Comparison of ENCODE assay signal across 8 cellular contexts in the genomic region with DNA sequence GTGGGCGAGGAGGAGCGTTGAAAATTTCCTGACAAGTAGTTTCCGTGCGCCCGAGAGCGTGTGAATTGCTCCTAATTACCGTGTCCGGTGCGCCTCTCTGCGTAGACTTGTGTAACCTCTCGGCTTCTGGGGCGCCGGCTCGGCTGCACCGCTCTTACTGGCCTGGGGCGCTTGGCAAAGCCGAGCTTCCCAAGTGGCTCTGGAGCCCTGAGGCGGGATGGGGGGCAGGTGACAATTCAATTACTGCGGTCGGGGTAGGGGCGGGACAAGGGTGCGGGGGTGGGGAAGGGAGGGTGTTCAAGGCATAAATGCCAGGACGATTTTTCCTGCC. TPM values are rescaled to one million over a fixed set of nuclear protein-coding genes. Genes with fewer than 3 reads are reported as not detected.
A peak's percentile ranks its signal among the peaks of the same experiment; 100 is the strongest.
DNase-seq lines count a peak whose midpoint lies in the region; TF ChIP-seq lines count a peak whose summit lies in the region.

No MANE protein-coding gene starts in this region.

- peaks cover 83% of the 10 kb centered on the region for H3K27me3 Mint-ChIP-seq in T-helper 2 cell treated with Interferon-gamma antibody and Interleukin-4, amounts not matched to agents 5 μg/mL and 100 μg/mL, for 36 hours (ENCODE audit: low read depth)

- H3K27ac Mint-ChIP-seq in T-helper 2 cell treated with Interferon-gamma antibody and Interleukin-4, amounts not matched to agents 5 μg/mL and 100 μg/mL, for 36 hours, result peak overlapping the region; percentile 41

- no peaks in the 10 kb centered on the region for H3K36me3 ChIP-seq in cardiac muscle cell
- no peaks in the 10 kb centered on the region for H3K36me3 ChIP-seq in iPS-18a (ENCODE audit: control insufficient read depth, low read depth, low read length)
- H3K36me3 ChIP-seq in transverse colon, result no peaks in the 10 kb centered on the region

- in situ Hi-C loops in transverse colon (cut with MboI; ENCODE audit: low pct_ligation_motif_present in 1 of 4, low pct_unique_long_range_greater_than_20kb in 1 of 4, low sequenced_read_pairs in 3 of 4), result no loop called here

- H3K4me1 Mint-ChIP-seq in T-helper 2 cell treated with Interferon-gamma antibody and Interleukin-4, amounts not matched to agents 5 μg/mL and 100 μg/mL, for 36 hours (ENCODE audit: low read depth), result peaks cover 28% of the 10 kb centered on the region

- no peaks in the 10 kb centered on the region for H3K9me3 ChIP-seq in cardiac muscle cell (ENCODE audit: low read depth)
- no peaks in the 10 kb centered on the region for H3K9me3 ChIP-seq in iPS-18a (ENCODE audit: control insufficient read depth, low read depth, low read length)
- H3K9me3 ChIP-seq in transverse colon, result no peaks in the 10 kb centered on the region

- DNase-seq in cardiac muscle cell (ENCODE audit: low read depth in 1 of 2, low spot score in 1 of 2) (peak in 1 of 2 donors; percentile 29), cardiac septum (ENCODE audit: low spot score) (no peak), transverse colon (no peak), SHP77 (lab: John Stamatoyannopoulos, UW) (no peak), substantia nigra (lab: John Stamatoyannopoulos, UW) (no peak), dermis blood vessel endothelial cell (no peak)
- DNase-seq in T-helper 2 cell treated with Interferon-gamma antibody and Interleukin-4, amounts not matched to agents 5 μg/mL and 100 μg/mL, for 36 hours (ENCODE audit: low spot score), result no peak

- no peaks in the 10 kb centered on the region for H3K4me1 ChIP-seq in cardiac muscle cell (ENCODE audit: low read depth)
- H3K4me1 ChIP-seq in iPS-18a (ENCODE audit: control insufficient read depth, low read depth, low read length), result peaks cover 23% of the 10 kb centered on the region
- peaks cover 17 to 74% (median 48%) of the 10 kb centered on the region in 4 donors for H3K4me1 ChIP-seq in transverse colon

- no peaks in the 10 kb centered on the region for H3K9me3 Mint-ChIP-seq in T-helper 2 cell treated with Interferon-gamma antibody and Interleukin-4, amounts not matched to agents 5 μg/mL and 100 μg/mL, for 36 hours

- intact Hi-C loops in cardiac septum (cut with DNase I), result no loop called here
- intact Hi-C loops in transverse colon (cut with DNase I; ENCODE audit: low total_unique reads), result no loop called here

- no peak for TF ChIP-seq EP300 in transverse colon (IDR thresholded peaks at IDR 0.05; ENCODE audit: low read depth)

- H3K27ac ChIP-seq in cardiac muscle cell (no peak overlapping the region), iPS-18a (ENCODE audit: low read length) (no peak overlapping the region), transverse colon (no peak overlapping the region), substantia nigra (ENCODE audit: low read depth, low read length, poor library complexity, severe bottlenecking) (no peak overlapping the region)

- TF ChIP-seq POLR2A in transverse colon (IDR thresholded peaks at IDR 0.05), result no peak

- no peak overlapping the region for H3K9ac ChIP-seq in iPS-18a (ENCODE audit: low read length)

- H3K4me3 Mint-ChIP-seq in T-helper 2 cell treated with Interferon-gamma antibody and Interleukin-4, amounts not matched to agents 5 μg/mL and 100 μg/mL, for 36 hours, result peak overlapping the region; percentile 87

- H3K27me3 ChIP-seq in cardiac muscle cell, result peaks cover 100% of the 10 kb centered on the region
- H3K27me3 ChIP-seq in iPS-18a (ENCODE audit: control insufficient read depth, insufficient read depth, low read length), result peaks cover 100% of the 10 kb centered on the region
- peaks cover 100% of the 10 kb centered on the region for H3K27me3 ChIP-seq in transverse colon

- TF ChIP-seq CTCF in cardiac muscle cell (IDR thresholded peaks at IDR 0.05; ENCODE audit: low read depth, low read length) (no peak), transverse colon (IDR thresholded peaks at IDR 0.05) (no peak)

- WGBS in transverse colon (ENCODE audit: low coverage in 1 of 2), 2 donors, result 7% methylated on average over 20 of the region's 23 CpGs; no CpG with 5 or more reads in 1 of the 2 donors

- peaks cover 4% of the 10 kb centered on the region for H3K36me3 Mint-ChIP-seq in T-helper 2 cell treated with Interferon-gamma antibody and Interleukin-4, amounts not matched to agents 5 μg/mL and 100 μg/mL, for 36 hours (ENCODE audit: low read depth)

- peak overlapping the region; percentile 12 for H3K4me3 ChIP-seq in cardiac muscle cell
- H3K4me3 ChIP-seq in iPS-18a (ENCODE audit: low read length), result peak overlapping the region; percentile 47
- H3K4me3 ChIP-seq in transverse colon, result peak overlapping the region in 3 of 4 donors; percentile 3 to 50 (median 31)

RNA-seq across cellular contexts. Expression of gene DMRTA2, which starts 0.4 kb away (rescaled TPM):
- 0.04 and 0.12 TPM in 2 replicates for total RNA-seq in cardiac muscle cell
- polyA plus RNA-seq in cardiac muscle cell, result 0.27 TPM in 1 of 2 replicates, not detected in the other
- 0.08 TPM for total RNA-seq in cardiac septum
- not detected for total RNA-seq in transverse colon
- not detected in 2 replicates for total RNA-seq in dermis blood vessel endothelial cell
